ENCODE assay signal across 1 cellular context in genomic region chr11:86249307-86250098, GRCh38.
TF ChIP-seq lines count a peak whose summit lies in the region.

No MANE protein-coding gene starts in this region.

TF ChIP-seq in GM23338, 12 proteins besides CTCF, POLR2A, EP300 and RAD21 (continued from another document):
- no peak for TF ChIP-seq ZNF462 (CRISPR knock-in tag; IDR thresholded peaks at IDR 0.05)
- no peak for TF ChIP-seq CREB1 (CRISPR knock-in tag; IDR thresholded peaks at IDR 0.05; ENCODE audit: low read depth)
- TF ChIP-seq STAT1 (IDR thresholded peaks at IDR 0.05; ENCODE audit: unreplicated experiment) = no peak
- no peak for TF ChIP-seq EZH2 (IDR thresholded peaks at IDR 0.05; ENCODE audit: low read depth, unreplicated experiment)
- TF ChIP-seq EZH2phosphoT487 (IDR thresholded peaks at IDR 0.05; ENCODE audit: unreplicated experiment) = no peak
- no peak for TF ChIP-seq REST (IDR thresholded peaks at IDR 0.05; ENCODE audit: unreplicated experiment)
TF ChIP-seq in GM23338: peak in this region for 0.
